1 cellular context compared by ENCODE assay signal in genomic region chr2:48420512-48421197, GRCh38.
TF ChIP-seq lines count a peak whose summit lies in the region.

No MANE protein-coding gene starts in this region.

TF ChIP-seq in neural cell, 6 proteins besides CTCF, POLR2A, EP300 and RAD21 (continued from another document):
- no peak for TF ChIP-seq REST (IDR thresholded peaks at IDR 0.05; ENCODE audit: borderline replicate concordance)
- peak; percentile 99 for TF ChIP-seq SMC3 (conservative IDR thresholded peaks at IDR 0.05; ENCODE audit: poor library complexity)
- TF ChIP-seq MXI1 (conservative IDR thresholded peaks at IDR 0.05; ENCODE audit: poor library complexity, severe bottlenecking) = peak; percentile 56
- TF ChIP-seq POLR2AphosphoS5 (IDR thresholded peaks at IDR 0.05) = no peak
- no peak for TF ChIP-seq EZH2 (IDR thresholded peaks at IDR 0.05; ENCODE audit: borderline replicate concordance, insufficient read depth, low read length, poor library complexity, severe bottlenecking)
